Comparison of ENCODE assay signal across 9 cellular contexts in genomic region chr1:152347116-152347728, GRCh38. TPM values are rescaled to one million over a fixed set of nuclear protein-coding genes. Genes with fewer than 3 reads are reported as not detected.
DNase-seq lines count a peak whose midpoint lies in the region; ATAC-seq and TF ChIP-seq lines count a peak whose summit lies in the region.
"Had no signal": no experiment of that assay in that cellular context is flagged by ENCODE, and none has a peak within 500 bp of the region (broad histone marks: within the 10 kb centered on the region; RNA-seq: fewer than 3 reads in every experiment).

No MANE protein-coding gene starts in this region.

- no TSS peak for BruUV-seq in Calu3 (replicated peaks; lab: Mats Ljungman, UMichigan)

- H3K27me3 ChIP-seq in GM23248 (replicated peaks; ENCODE audit: insufficient read depth): no peaks in the 10 kb centered on the region
- H3K27me3 ChIP-seq in prostate gland (replicated peaks; ENCODE audit: insufficient read depth): no peaks in the 10 kb centered on the region

- CTCF ChIA-PET in Calu3 (lab: Charles Lee): interaction anchor here (0.5 to 1.4 kb wide), 10 partner anchors 8 to 299 kb away, joined by 3 to 11 read pairs (median 4); no protein-coding TSS in a partner anchor

- no peak overlapping the region for H3K27ac Mint-ChIP-seq in Calu3 (ENCODE audit: unreplicated experiment)
- H3K27ac Mint-ChIP-seq: activated naive CD4-positive, alpha-beta T cell treated with anti-CD3 and anti-CD28 coated beads, Interleukin-2, amount 50 U/mL, for 24 hours had no signal

- intact Hi-C loops in Calu3 (cut with micrococcal nuclease; ENCODE audit: unreplicated experiment): loop anchor here (1.0 to 10.0 kb wide), 5 partner anchors 45 to 292 kb away; no protein-coding TSS in a partner anchor
- intact Hi-C loops in prostate gland (cut with DNase I): no loop called here

- H3K36me3 Mint-ChIP-seq in Calu3 (ENCODE audit: insufficient read depth, unreplicated experiment): no peaks in the 10 kb centered on the region
- H3K36me3 Mint-ChIP-seq: activated naive CD4-positive, alpha-beta T cell treated with anti-CD3 and anti-CD28 coated beads, Interleukin-2, amount 50 U/mL, for 24 hours had no signal

- no peaks in the 10 kb centered on the region for H3K9me3 ChIP-seq in GM23248 (ENCODE audit: low read depth)
- no peaks in the 10 kb centered on the region for H3K9me3 ChIP-seq in prostate gland

- DNase-seq in Calu3 (peak; percentile 75), GM23248 (peak; percentile 61), NCI-H345 (lab: John Stamatoyannopoulos, UW) (peak; percentile 56), fibroblast of pulmonary artery (ENCODE audit: low read depth) (peak; percentile 70), prostate gland (ENCODE audit: low spot score) (peak; percentile 54), OCI-M2 (lab: John Stamatoyannopoulos, UW; ENCODE audit: unreplicated experiment) (no peak)
- DNase-seq in activated CD4-positive, alpha-beta T cell treated with anti-CD3 and anti-CD28 coated beads, Interleukin-2, amount 50 U/mL, for 48 hours: peak; percentile 8 to 42

- H3K4me3 Mint-ChIP-seq in Calu3 (ENCODE audit: low read depth, unreplicated experiment): no peak overlapping the region
- H3K4me3 Mint-ChIP-seq: activated naive CD4-positive, alpha-beta T cell treated with anti-CD3 and anti-CD28 coated beads, Interleukin-2, amount 50 U/mL, for 24 hours had no signal

- no peaks in the 10 kb centered on the region for H3K9me3 Mint-ChIP-seq in Calu3 (ENCODE audit: low read depth, unreplicated experiment)
- H3K9me3 Mint-ChIP-seq: activated naive CD4-positive, alpha-beta T cell treated with anti-CD3 and anti-CD28 coated beads, Interleukin-2, amount 50 U/mL, for 24 hours had no signal

- no peak overlapping the region for H3K4me2 ChIP-seq in GM23248 (ENCODE audit: unreplicated experiment)

- no peak overlapping the region for H3K9ac ChIP-seq in GM23248

- H3K4me3 ChIP-seq in GM23248: no peak overlapping the region
- H3K4me3 ChIP-seq in fibroblast of pulmonary artery (replicated peaks; ENCODE audit: low read depth, low read length): no peak overlapping the region
- no peak overlapping the region for H3K4me3 ChIP-seq in prostate gland

- no peak for ATAC-seq in GM18519 (IDR thresholded peaks at IDR 0.05; ENCODE audit: low FRiP score, unreplicated experiment)

- in situ Hi-C loops in GM23248 (cut with MboI): no loop called here

- peaks cover 39% of the 10 kb centered on the region for H3K27me3 Mint-ChIP-seq in Calu3 (ENCODE audit: unreplicated experiment)

- TF ChIP-seq CTCF in Calu3 (IDR thresholded peaks at IDR 0.05; ENCODE audit: unreplicated experiment) (peak; percentile 83), fibroblast of pulmonary artery (IDR thresholded peaks at IDR 0.05; ENCODE audit: low read length, missing control alignments) (peak; percentile 96), prostate gland (IDR thresholded peaks at IDR 0.05) (peak in 3 of 4 experiments; percentile 48 to 65 (median 63))

- no peaks in the 10 kb centered on the region for H3F3A ChIP-seq in GM23248 (ENCODE audit: insufficient read depth)

- 25 to 26% methylated on average over 8 of the region's 8 CpGs for WGBS in GM23248 (ENCODE audit: low coverage in 1 of 2, low lambda C conversion rate in 2 of 2, missing lambda C conversion rate in 2 of 2), 2 experiments
- WGBS in prostate gland: 18% methylated on average over 8 of the region's 8 CpGs

- no peaks in the 10 kb centered on the region for H3K79me2 ChIP-seq in GM23248 (ENCODE audit: insufficient read depth)

- no peaks in the 10 kb centered on the region for H4K20me1 ChIP-seq in GM23248 (ENCODE audit: insufficient read depth)

- H3K9me2 ChIP-seq in GM23248 (ENCODE audit: insufficient read depth): no peaks in the 10 kb centered on the region

- H3K36me3 ChIP-seq in GM23248 (ENCODE audit: low read depth): no peaks in the 10 kb centered on the region
- no peaks in the 10 kb centered on the region for H3K36me3 ChIP-seq in prostate gland

- H2AFZ ChIP-seq in GM23248: no peak overlapping the region

- no peaks in the 10 kb centered on the region for H3K4me1 Mint-ChIP-seq in Calu3 (ENCODE audit: low read depth, unreplicated experiment)
- H3K4me1 Mint-ChIP-seq: activated naive CD4-positive, alpha-beta T cell treated with anti-CD3 and anti-CD28 coated beads, Interleukin-2, amount 50 U/mL, for 24 hours had no signal

- H3K27ac ChIP-seq in GM23248 (no peak overlapping the region), prostate gland (no peak overlapping the region)

- no peak for TF ChIP-seq POLR2A in prostate gland (IDR thresholded peaks at IDR 0.05)

- peaks cover 21% of the 10 kb centered on the region; the same call in 1 of the 2 replicates for H3K4me1 ChIP-seq in GM23248 (ENCODE audit: insufficient read depth)
- no peaks in the 10 kb centered on the region for H3K4me1 ChIP-seq in prostate gland (replicated peaks)

RNA-seq across cellular contexts. Expression of gene FLG2, which starts 12.6 kb away (rescaled TPM):
- total RNA-seq in Calu3 (2022): not detected in 2 replicates
- not detected in 2 replicates for total RNA-seq in GM23248 (2014; rRNA removed; shearing (Covaris generic))
- polyA plus RNA-seq in GM23248 (2016; fragmentation: Nextera tagmentation; extraction: Ambion mirVana): not detected in 2 replicates
- total RNA-seq in prostate gland: 1 to 10 TPM in 1 of 2 donors, under 1 TPM in 1; 0.36 to 5.6 TPM

RNA-seq across cellular contexts. Expression of gene FLG, which starts 22.2 kb away (rescaled TPM):
- not detected in 2 replicates for total RNA-seq in Calu3 (2022)
- 2.9 and 3.0 TPM in 2 replicates for total RNA-seq in GM23248 (2014; rRNA removed; shearing (Covaris generic))
- polyA plus RNA-seq in GM23248 (2016; fragmentation: Nextera tagmentation; extraction: Ambion mirVana): 1.6 and 1.7 TPM in 2 replicates
- 10 to 100 TPM in 1 of 2 donors, under 1 TPM in 1; 0.91 to 13.6 TPM for total RNA-seq in prostate gland
